Comparison of ENCODE assay signal across 9 cellular contexts in genomic region chr1:114671011-114671938, GRCh38. TPM values are rescaled to one million over a fixed set of nuclear protein-coding genes. Genes with fewer than 3 reads are reported as not detected.
DNase-seq lines count a peak whose midpoint lies in the region; ATAC-seq, FAIRE-seq and TF ChIP-seq lines count a peak whose summit lies in the region.
"Had no signal": no experiment of that assay in that cellular context is flagged by ENCODE, and none has a peak within 500 bp of the region (broad histone marks: within the 10 kb centered on the region; RNA-seq: fewer than 3 reads in every experiment).

No MANE protein-coding gene starts in this region.

- WGBS in liver: 65% methylated on average over 9 of the region's 9 CpGs

- TF ChIP-seq RAD21 in liver (IDR thresholded peaks at IDR 0.05): peak; percentile 65 to 73

- H3K4me3 Mint-ChIP-seq in CD4-positive, alpha-beta T cell: peak overlapping the region; percentile 61
- peak overlapping the region; percentile 83 for H3K4me3 Mint-ChIP-seq in activated T-helper 17 cell treated with anti-CD3 and anti-CD28 coated beads, Interleukin-2, amount 50 U/mL, for 72 hours

- POLR2A ChIA-PET in CD4-positive, alpha-beta T cell (lab: Charles Lee): interaction anchor here (2.0 to 2.4 kb wide), 2 partner anchors 45 to 160 kb away, joined by 7 to 10 read pairs; partner anchors contain the start of genes NRAS and TRIM33

- H3K9ac ChIP-seq in liver (ENCODE audit: low read depth in 1 of 2, low read length in 2 of 2): no peak overlapping the region
- H3K9ac ChIP-seq in colonic mucosa (ENCODE audit: low read depth in 2 of 2, low read length in 2 of 2): no peak overlapping the region

- peaks cover 12% of the 10 kb centered on the region for H3K4me1 Mint-ChIP-seq in CD4-positive, alpha-beta T cell (ENCODE audit: low read depth)
- peaks cover 4% of the 10 kb centered on the region for H3K4me1 Mint-ChIP-seq in activated T-helper 17 cell treated with anti-CD3 and anti-CD28 coated beads, Interleukin-2, amount 50 U/mL, for 72 hours

- peak; percentile 51 for TF ChIP-seq CTCF in CD4-positive, alpha-beta T cell (IDR thresholded peaks at IDR 0.05)
- peak; percentile 23 for TF ChIP-seq CTCF in liver (IDR thresholded peaks at IDR 0.05; ENCODE audit: low read depth, low read length, missing input control)
- no peak for TF ChIP-seq CTCF in colonic mucosa (IDR thresholded peaks at IDR 0.05)

- no peaks in the 10 kb centered on the region for H3K9me3 Mint-ChIP-seq in CD4-positive, alpha-beta T cell
- H3K9me3 Mint-ChIP-seq in activated T-helper 17 cell treated with anti-CD3 and anti-CD28 coated beads, Interleukin-2, amount 50 U/mL, for 72 hours: no peaks in the 10 kb centered on the region

- H3K4me3 ChIP-seq in liver (ENCODE audit: low read depth in 1 of 3, low read length in 3 of 3) (no peak overlapping the region), colonic mucosa (no peak overlapping the region)

- H3K36me3 ChIP-seq in liver (ENCODE audit: control insufficient read depth in 4 of 4, insufficient read depth in 3 of 4, low read depth in 1 of 4, low read length in 3 of 4) (no peaks in the 10 kb centered on the region), colonic mucosa (no peaks in the 10 kb centered on the region)
- H3K36me3 ChIP-seq: uterus had no signal

- H3K36me3 Mint-ChIP-seq in CD4-positive, alpha-beta T cell (ENCODE audit: low read depth): peaks cover 4% of the 10 kb centered on the region
- H3K36me3 Mint-ChIP-seq in activated T-helper 17 cell treated with anti-CD3 and anti-CD28 coated beads, Interleukin-2, amount 50 U/mL, for 72 hours (ENCODE audit: low read depth): no peaks in the 10 kb centered on the region

- H3K27ac Mint-ChIP-seq in CD4-positive, alpha-beta T cell: no peak overlapping the region
- no peak overlapping the region for H3K27ac Mint-ChIP-seq in activated T-helper 17 cell treated with anti-CD3 and anti-CD28 coated beads, Interleukin-2, amount 50 U/mL, for 72 hours

- peaks cover 30% of the 10 kb centered on the region for H3K27me3 Mint-ChIP-seq in CD4-positive, alpha-beta T cell
- H3K27me3 Mint-ChIP-seq in activated T-helper 17 cell treated with anti-CD3 and anti-CD28 coated beads, Interleukin-2, amount 50 U/mL, for 72 hours: peaks cover 5% of the 10 kb centered on the region

- CTCF ChIA-PET in CD4-positive, alpha-beta T cell (lab: Charles Lee): no interaction called here

- no peak overlapping the region for H3K27ac ChIP-seq in CD4-positive, alpha-beta T cell (ENCODE audit: low read depth, low read length)
- no peak overlapping the region for H3K27ac ChIP-seq in liver (ENCODE audit: low read depth in 1 of 2, low read length in 2 of 2)
- H3K27ac ChIP-seq in colonic mucosa: no peak overlapping the region

- peaks cover 8% of the 10 kb centered on the region for H3K27me3 ChIP-seq in CD4-positive, alpha-beta T cell (ENCODE audit: control insufficient read depth, insufficient read depth, low read length)
- no peaks in the 10 kb centered on the region for H3K27me3 ChIP-seq in liver (ENCODE audit: control insufficient read depth in 4 of 4, insufficient read depth in 4 of 4, low read length in 3 of 4)
- H3K27me3 ChIP-seq in colonic mucosa: no peaks in the 10 kb centered on the region
- H3K27me3 ChIP-seq: uterus had no signal

- no peak for FAIRE-seq in HTR-8/SVneo (lab: Jason Lieb, UNC)

- peak; percentile 34 for ATAC-seq in CD4-positive, alpha-beta T cell (ENCODE audit: poor library complexity)
- ATAC-seq in activated T-helper 17 cell treated with anti-CD3 and anti-CD28 coated beads, Interleukin-2, amount 50 U/mL, for 72 hours (replicated peaks): no peak

- no peaks in the 10 kb centered on the region for H3K9me3 ChIP-seq in CD4-positive, alpha-beta T cell (ENCODE audit: control insufficient read depth, low read length)
- no peaks in the 10 kb centered on the region for H3K9me3 ChIP-seq in liver (ENCODE audit: control insufficient read depth in 4 of 4, low read length in 3 of 4)
- H3K9me3 ChIP-seq in colonic mucosa: no peaks in the 10 kb centered on the region
- H3K9me3 ChIP-seq: uterus had no signal

- H3K4me1 ChIP-seq in liver (ENCODE audit: control insufficient read depth in 4 of 4, insufficient read depth in 4 of 4, low read length in 3 of 4) (peaks cover 1 to 11% (median 9%) of the 10 kb centered on the region in 4 donors), colonic mucosa (no peaks in the 10 kb centered on the region)
- H3K4me1 ChIP-seq: uterus had no signal

- DNase-seq in CD4-positive, alpha-beta T cell: no peak
- DNase-seq in HTR-8/SVneo (ENCODE audit: insufficient read length, low spot score): peak; percentile 8
- no peak for DNase-seq in stimulated activated CD4-positive, alpha-beta T cell treated with anti-CD3 and anti-CD28 coated beads, Interleukin-4, amount 100 ng/mL, for 1 hour
- DNase-seq in RPMI8226: no peak
- no peak for DNase-seq in cerebellar nuclear complex (lab: John Stamatoyannopoulos, UW)
- DNase-seq in colonic mucosa: no peak

- intact Hi-C loops in CD4-positive, alpha-beta T cell (cut with DNase I, micrococcal nuclease): loop anchor here (1.0 to 10.0 kb wide), 8 partner anchors 45 to 692 kb away; partner anchors contain the start of genes NRAS (in 2 of the 2), BCAS2 (in 1 of the 2), CSDE1 (in 1 of the 2) and OLFML3 (in 1 of the 2)
- intact Hi-C loops in colonic mucosa (cut with DNase I): loop anchor here (5.0 kb wide), 1 partner anchor 324 kb away; no protein-coding TSS in a partner anchor

TF ChIP-seq in liver, 16 proteins besides CTCF, POLR2A, EP300 and RAD21:
- TF ChIP-seq ZBTB33 (IDR thresholded peaks at IDR 0.05) (no peak), TAF1 (conservative IDR thresholded peaks at IDR 0.05) (no peak)

RNA-seq across cellular contexts. Expression of gene DENND2C, which starts 1.4 kb away (rescaled TPM):
- 1 to 10 TPM; 1.6 to 2.0 TPM for total RNA-seq in CD4-positive, alpha-beta T cell
- 1 to 10 TPM; 1.0 to 1.4 TPM for total RNA-seq in activated T-helper 17 cell treated with anti-CD3 and anti-CD28 coated beads, Interleukin-2, amount 50 U/mL, for 72 hours
- 1 to 10 TPM; 1.3 to 5.6 TPM for total RNA-seq in liver
- 1 to 10 TPM; 1.9 to 4.9 TPM for polyA plus RNA-seq in liver
- 1 to 10 TPM in 1 of 2 donors, under 1 TPM in 1; 0.84 to 1.3 TPM for total RNA-seq in colonic mucosa

RNA-seq across cellular contexts. Expression of gene AMPD1, which starts 24.1 kb away (rescaled TPM):
- not detected for total RNA-seq in CD4-positive, alpha-beta T cell
- total RNA-seq in activated T-helper 17 cell treated with anti-CD3 and anti-CD28 coated beads, Interleukin-2, amount 50 U/mL, for 72 hours: not detected
- total RNA-seq in liver: not detected
- under 1 TPM in 1 of 2 donors, not detected in 1; 0.03 TPM for polyA plus RNA-seq in liver
- 1 to 10 TPM in 1 of 2 donors, under 1 TPM in 1; 0.50 to 1.4 TPM for total RNA-seq in colonic mucosa

RNA-seq across cellular contexts. Expression of gene NRAS, which starts 45.3 kb away (rescaled TPM):
- 10 to 100 TPM; 28.9 to 30.4 TPM for total RNA-seq in CD4-positive, alpha-beta T cell
- total RNA-seq in activated T-helper 17 cell treated with anti-CD3 and anti-CD28 coated beads, Interleukin-2, amount 50 U/mL, for 72 hours: 10 to 100 TPM; 45.5 to 54.8 TPM
- total RNA-seq in liver (10 to 100 TPM; 17.7 to 36.0 TPM), colonic mucosa (10 to 100 TPM; 40.6 to 54.8 TPM)
- polyA plus RNA-seq in liver: 1 to 10 TPM; 6.7 to 9.1 TPM
